Comparison of ENCODE assay signal across 26 cellular contexts in the genomic region with DNA sequence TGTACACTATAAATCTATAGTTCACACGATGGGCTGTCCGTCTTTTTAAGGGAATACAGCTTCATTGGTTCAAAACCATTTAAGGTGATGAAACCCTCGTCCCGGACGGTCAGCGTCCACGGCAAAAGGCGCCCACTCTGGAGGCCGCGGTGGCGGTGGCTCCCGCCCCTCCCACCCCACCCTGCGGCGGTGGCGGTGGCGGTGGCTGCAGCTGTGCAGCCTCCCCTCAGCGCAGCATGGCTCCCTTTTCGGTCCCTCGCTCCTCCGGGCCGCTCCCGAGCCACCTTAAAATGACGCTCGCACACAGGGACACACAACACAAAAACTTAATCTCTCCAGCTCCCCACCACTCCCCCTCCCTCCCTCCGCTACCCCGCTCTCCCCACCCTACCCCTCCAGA.
"Had no signal": no experiment of that assay in that cellular context is flagged by ENCODE, and none has a peak within 500 bp of the region (broad histone marks: within the 10 kb centered on the region; RNA-seq: fewer than 3 reads in every experiment).

No MANE protein-coding gene starts in this region.

- H3K4me1 ChIP-seq: pancreas, spleen, suprapubic skin, testis, upper lobe of right lung, uterus had no signal

- DNase-seq: naive B cell; naive thymus-derived CD8-positive, alpha-beta T cell; nucleus accumbens; pancreas; posterior cingulate gyrus; psoas muscle; spleen; stimulated activated CD4-positive, alpha-beta T cell treated with anti-CD3 and anti-CD28 coated beads, Interleukin-12 subunit alpha, Interleukin-12 subunit beta, amount 100 ng/mL, for 4 hours; stimulated activated CD4-positive, alpha-beta T cell treated with anti-CD3 and anti-CD28 coated beads, Interleukin-1b, Interleukin-23, amount 100 ng/mL, for 48 hours; stimulated activated CD4-positive, alpha-beta T cell treated with anti-CD3 and anti-CD28 coated beads, Interleukin-4, amount 100 ng/mL, for 1 hour; stimulated activated CD4-positive, alpha-beta T cell treated with anti-CD3 and anti-CD28 coated beads, Interleukin-4, amount 100 ng/mL, for 4 hours; stimulated activated CD8-positive, alpha-beta memory T cell treated with anti-CD3 and anti-CD28 coated beads, Interleukin-4, amount 100 ng/mL, for 48 hours; stimulated activated naive CD4-positive, alpha-beta T cell; substantia nigra; testis; tibial artery; transverse colon; upper lobe of right lung; uterus had no signal

- H3K27me3 ChIP-seq: neutrophil, pancreas, spleen, suprapubic skin, testis, tibial artery, transverse colon, upper lobe of right lung, uterus had no signal

- H3K9me3 ChIP-seq: neutrophil, pancreas, psoas muscle, spleen, suprapubic skin, testis, tibial artery, transverse colon, upper lobe of right lung, uterus had no signal

- H3K36me3 ChIP-seq: neutrophil, uterus had no signal

- FAIRE-seq: pancreas had no signal

- ATAC-seq: naive thymus-derived CD8-positive, alpha-beta T cell; natural killer cell treated with Interleukin-12 subunit alpha and Interleukin-12 subunit beta and Interleukin-15 and Interleukin-18, amount 100 ng/mL, for 72 hours; pancreas; psoas muscle; sciatic nerve; stimulated activated memory B cell treated with anti-CD40 and anti-IgM and Interleukin-4, amounts not matched to agents 10 μg/mL and 1 μg/mL and 100 μg/mL, for 72 hours had no signal

- H3K27ac ChIP-seq: neutrophil, pancreas, psoas muscle, skin epidermis, spleen, suprapubic skin, testis, tibial artery, transverse colon, upper lobe of right lung, uterus had no signal

- H3K4me3 ChIP-seq: pancreas, psoas muscle, skin epidermis, smooth muscle cell, spleen, suprapubic skin, tibial artery, transverse colon, upper lobe of right lung, uterus had no signal

- H3K4me2 ChIP-seq: smooth muscle cell had no signal
